Comparison of ENCODE assay signal across 10 cellular contexts in the genomic region with DNA sequence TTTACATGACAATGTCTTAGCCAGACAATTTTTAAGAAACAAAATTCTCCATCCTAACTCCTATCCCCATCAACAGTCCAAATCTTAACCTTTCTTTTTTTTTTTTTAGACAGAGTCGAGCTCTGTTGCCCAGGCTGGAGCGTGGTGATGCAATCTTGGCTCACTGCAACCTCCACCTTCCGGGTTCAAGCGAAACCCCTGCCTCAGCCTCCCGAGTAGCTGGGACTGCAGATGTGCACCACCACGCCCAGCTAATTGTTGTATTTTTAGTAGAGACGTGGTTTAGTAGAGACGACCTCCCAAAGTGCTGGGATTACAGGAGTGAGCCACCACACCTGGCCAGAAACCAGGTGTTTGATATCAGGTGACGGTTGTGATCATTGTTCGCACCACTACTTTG. TPM values are rescaled to one million over a fixed set of nuclear protein-coding genes. Genes with fewer than 3 reads are reported as not detected.
DNase-seq lines count a peak whose midpoint lies in the region; ATAC-seq and TF ChIP-seq lines count a peak whose summit lies in the region.
"Had no signal": no experiment of that assay in that cellular context is flagged by ENCODE, and none has a peak within 500 bp of the region (broad histone marks: within the 10 kb centered on the region; RNA-seq: fewer than 3 reads in every experiment).

No MANE protein-coding gene starts in this region.

- intact Hi-C loops in transverse colon (cut with DNase I; ENCODE audit: low total_unique reads): loop anchor here (5.0 kb wide), 1 partner anchor 63 kb away; no protein-coding TSS in a partner anchor

- no peaks in the 10 kb centered on the region for H3K9me3 ChIP-seq in endodermal cell (ENCODE audit: control insufficient read depth, low read length)
- H3K9me3 ChIP-seq in mucosa of rectum (ENCODE audit: control insufficient read depth in 2 of 2, low read length in 2 of 2): no peaks in the 10 kb centered on the region
- H3K9me3 ChIP-seq in transverse colon: no peaks in the 10 kb centered on the region

- DNase-seq in RWPE1 (ENCODE audit: low spot score) (no peak), endodermal cell (peak; percentile 32), transverse colon (no peak), NCI-H446 (lab: John Stamatoyannopoulos, UW) (no peak), NCI-H2029 treated with DMSO at 0.1 percent for 48 hours (lab: John Stamatoyannopoulos, UW) (no peak)
- DNase-seq: activated CD4-positive, alpha-beta T cell treated with anti-CD3 and anti-CD28 coated beads for 1 hour; activated naive CD4-positive, alpha-beta T cell treated with anti-CD3 and anti-CD28 coated beads, Interleukin-2, amount 50 U/mL, for 16 hours had no signal

- no peak for TF ChIP-seq EP300 in transverse colon (IDR thresholded peaks at IDR 0.05; ENCODE audit: low read depth)

- H3K36me3 Mint-ChIP-seq in endodermal cell (ENCODE audit: low read depth): peaks cover 11% of the 10 kb centered on the region

- no peak for TF ChIP-seq POLR2A in transverse colon (IDR thresholded peaks at IDR 0.05)

- 89 to 94% methylated on average over 9 to 10 of the region's 10 CpGs for WGBS in endodermal cell (ENCODE audit: insufficient coverage in 1 of 2, insufficient read length in 1 of 2), 2 experiments
- WGBS in transverse colon (ENCODE audit: low coverage in 1 of 2), 2 donors: 55 to 64% methylated on average over 6 to 10 of the region's 10 CpGs

- H3K4me3 ChIP-seq in endodermal cell (ENCODE audit: low read length) (no peak overlapping the region), mucosa of rectum (ENCODE audit: low read length in 2 of 2) (no peak overlapping the region), transverse colon (no peak overlapping the region)
- H3K4me3 ChIP-seq: skin epidermis had no signal

- no peak for TF ChIP-seq CTCF in RWPE1 (conservative IDR thresholded peaks at IDR 0.05; ENCODE audit: low read depth)
- TF ChIP-seq CTCF in endodermal cell (conservative IDR thresholded peaks at IDR 0.05): no peak
- no peak for TF ChIP-seq CTCF in transverse colon (IDR thresholded peaks at IDR 0.05)

- peaks cover 33% of the 10 kb centered on the region for H3K4me1 Mint-ChIP-seq in endodermal cell

- CTCF ChIA-PET in RWPE1 (lab: Yijun Ruan, JAX): interaction anchor here (1.0 kb wide), 1 partner anchor 161 kb away, joined by 3 read pairs; no protein-coding TSS in a partner anchor

- no peak overlapping the region for H3K9ac ChIP-seq in endodermal cell (ENCODE audit: extremely low read depth, low read length, poor library complexity, severe bottlenecking)
- no peak overlapping the region for H3K9ac ChIP-seq in mucosa of rectum (ENCODE audit: low read depth in 1 of 2, low read length in 2 of 2)

- POLR2A ChIA-PET in RWPE1 (lab: Yijun Ruan, JAX; ENCODE audit: low non-redundant PET): no interaction called here

- H3K36me3 ChIP-seq in endodermal cell (ENCODE audit: control insufficient read depth, insufficient read depth, low read length) (peaks cover 5% of the 10 kb centered on the region), mucosa of rectum (ENCODE audit: control insufficient read depth in 2 of 2, insufficient read depth in 2 of 2, low read length in 2 of 2) (no peaks in the 10 kb centered on the region), transverse colon (no peaks in the 10 kb centered on the region)

- H3K4me1 ChIP-seq in endodermal cell (ENCODE audit: control insufficient read depth, insufficient read depth, low read length) (peaks cover 5% of the 10 kb centered on the region), mucosa of rectum (ENCODE audit: control insufficient read depth in 2 of 2, insufficient read depth in 2 of 2, low read length in 2 of 2) (peaks cover 7 to 18% of the 10 kb centered on the region in 2 donors), transverse colon (peaks cover 19 to 94% (median 63%) of the 10 kb centered on the region in 4 donors)

- no peak for ATAC-seq in GM21390 (IDR thresholded peaks at IDR 0.05; ENCODE audit: unreplicated experiment)

- peak overlapping the region; percentile 70 for H3K27ac Mint-ChIP-seq in endodermal cell

- no peaks in the 10 kb centered on the region for H3K27me3 ChIP-seq in endodermal cell (ENCODE audit: control insufficient read depth, insufficient read depth, low read length, poor library complexity, severe bottlenecking)
- no peaks in the 10 kb centered on the region for H3K27me3 ChIP-seq in mucosa of rectum (ENCODE audit: control insufficient read depth in 2 of 2, insufficient read depth in 2 of 2, low read length in 2 of 2)
- H3K27me3 ChIP-seq in transverse colon: no peaks in the 10 kb centered on the region

- H3K4me3 Mint-ChIP-seq in endodermal cell: no peak overlapping the region

- H3K9me3 Mint-ChIP-seq in endodermal cell: no peaks in the 10 kb centered on the region

- in situ Hi-C loops in transverse colon (cut with MboI; ENCODE audit: low pct_ligation_motif_present in 1 of 4, low pct_unique_long_range_greater_than_20kb in 1 of 4, low sequenced_read_pairs in 3 of 4): no loop called here

- no peaks in the 10 kb centered on the region for H3K27me3 Mint-ChIP-seq in endodermal cell (ENCODE audit: insufficient read depth)

- H3K27ac ChIP-seq in RWPE1: peak overlapping the region; percentile 97
- peak overlapping the region; percentile 3 for H3K27ac ChIP-seq in endodermal cell (ENCODE audit: low read depth, low read length)
- H3K27ac ChIP-seq in mucosa of rectum (ENCODE audit: low read depth in 2 of 2, low read length in 2 of 2): peak overlapping the region; percentile 25 to 80
- H3K27ac ChIP-seq in transverse colon: peak overlapping the region; percentile 94 to 99 (median 97)

RNA-seq across cellular contexts. Expression of a gene that starts 10.2 kb away (rescaled TPM):
- total RNA-seq in endodermal cell: 10 to 100 TPM; 78.8 to 94.1 TPM
- 62.3 TPM for polyA plus RNA-seq in endodermal cell (2013, experiment 1 of 2)
- polyA plus RNA-seq in endodermal cell (2013, experiment 2 of 2): 60.4 TPM
- 10 to 100 TPM; 66.9 to 97.1 (median 81.8) TPM for total RNA-seq in transverse colon

RNA-seq across cellular contexts. Expression of a gene that starts 51.4 kb away (rescaled TPM):
- total RNA-seq in endodermal cell: not detected
- not detected for polyA plus RNA-seq in endodermal cell (2013, experiment 1 of 2)
- not detected for polyA plus RNA-seq in endodermal cell (2013, experiment 2 of 2)
- not detected for total RNA-seq in transverse colon

Comparison
In these comparisons a context has a peak if more than half of its experiments do, and no peak if none do; other contexts are left out.
1. H3K27ac ChIP-seq: peak in every context shown above with its lines; median percentile 97 in RWPE1; 97 in transverse colon; 52 in mucosa of rectum; 3 in endodermal cell.